ENCODE assay signal across 21 cellular contexts in genomic region chr9:37031081-37031480, GRCh38. TPM values are rescaled to one million over a fixed set of nuclear protein-coding genes. Genes with fewer than 3 reads are reported as not detected.
"Had no signal": no experiment of that assay in that cellular context is flagged by ENCODE, and none has a peak within 500 bp of the region (broad histone marks: within the 10 kb centered on the region; RNA-seq: fewer than 3 reads in every experiment).

No MANE protein-coding gene starts in this region.

- H3K9me3 ChIP-seq: suprapubic skin had no signal

- H3K4me3 ChIP-seq: coronary artery, suprapubic skin had no signal

- DNase-seq: activated CD4-positive, alpha-beta T cell treated with anti-CD3 and anti-CD28 coated beads for 48 hours; activated gamma-delta T cell treated with Interleukin-2 at 50 U/mL for 16 hours; activated T-cell treated with anti-CD3 and anti-CD28 coated beads, Interleukin-2, amount 50 U/mL, for 4 hours; anterior cingulate cortex; brain microvascular endothelial cell; esophagus squamous epithelium; glutamatergic neuron; hypothalamus; kidney glomerular epithelial cell; left ventricle myocardium superior; posterior cingulate gyrus; stimulated activated naive CD4-positive, alpha-beta T cell; T-helper 2 cell; trophoblast cell had no signal

- H3K36me3 Mint-ChIP-seq: activated naive CD8-positive, alpha-beta T cell had no signal

- H3K27ac Mint-ChIP-seq: activated CD8-positive, alpha-beta T cell treated with anti-CD3 and anti-CD28 coated beads for 36 hours; activated naive CD8-positive, alpha-beta T cell; natural killer cell treated with Interleukin-12 subunit alpha and Interleukin-12 subunit beta and Interleukin-15 and Interleukin-18, amount 100 ng/mL, for 72 hours had no signal

- H3K36me3 ChIP-seq: brain microvascular endothelial cell, esophagus squamous epithelium, suprapubic skin had no signal

- ATAC-seq: activated CD8-positive, alpha-beta T cell treated with anti-CD3 and anti-CD28 coated beads for 36 hours; activated T-cell treated with anti-CD3 and anti-CD28 coated beads, Interleukin-2, amount 50 U/mL, for 4 hours; left ventricle myocardium superior; natural killer cell treated with Interleukin-12 subunit alpha and Interleukin-12 subunit beta and Interleukin-15 and Interleukin-18, amount 100 ng/mL, for 72 hours had no signal

- H3K9me3 Mint-ChIP-seq: activated CD8-positive, alpha-beta T cell treated with anti-CD3 and anti-CD28 coated beads for 36 hours; activated T-cell treated with anti-CD3 and anti-CD28 coated beads, Interleukin-2, amount 50 U/mL, for 4 hours; central memory CD8-positive, alpha-beta T cell had no signal

- H3K27ac ChIP-seq: brain microvascular endothelial cell, coronary artery, esophagus squamous epithelium, suprapubic skin had no signal

- H3K4me3 Mint-ChIP-seq: natural killer cell treated with Interleukin-12 subunit alpha and Interleukin-12 subunit beta and Interleukin-15 and Interleukin-18, amount 100 ng/mL, for 72 hours had no signal

RNA-seq across cellular contexts. Expression of gene PAX5, which starts 3.0 kb away (rescaled TPM):
- total RNA-seq: fibroblast of villous mesenchyme, left ventricle myocardium superior had no signal
